Comparison of ENCODE assay signal across 7 cellular contexts in the genomic region with DNA sequence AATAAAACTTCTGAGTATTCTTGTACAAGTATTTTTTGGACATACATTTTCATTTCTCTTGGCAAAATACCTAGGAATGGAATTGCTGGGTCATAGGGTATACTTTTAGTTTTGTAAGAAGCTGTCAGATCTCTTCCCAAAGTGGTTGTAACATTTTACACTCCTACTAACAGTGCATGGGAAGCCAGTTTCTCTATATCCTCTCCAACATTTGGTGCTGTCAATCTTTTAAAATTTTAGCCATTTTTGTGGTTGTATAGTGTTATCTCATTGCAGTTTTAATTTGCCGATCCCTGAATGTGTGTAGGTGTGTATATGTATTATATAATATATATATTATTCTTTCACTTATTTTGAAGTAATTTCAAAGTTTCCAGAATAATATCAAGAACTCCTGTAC.
"Had no signal": no experiment of that assay in that cellular context is flagged by ENCODE, and none has a peak within 500 bp of the region (broad histone marks: within the 10 kb centered on the region; RNA-seq: fewer than 3 reads in every experiment).

No MANE protein-coding gene starts in this region.

- FAIRE-seq: GM12878, GM12891, GM12892, GM18507, GM19239 had no signal

- ATAC-seq: GM12878 had no signal

- DNase-seq: GDM1, GF-D8 had no signal

- H3K4me3 ChIP-seq: GM12878 had no signal
